ENCODE assay signal across 27 cellular contexts in the genomic region with DNA sequence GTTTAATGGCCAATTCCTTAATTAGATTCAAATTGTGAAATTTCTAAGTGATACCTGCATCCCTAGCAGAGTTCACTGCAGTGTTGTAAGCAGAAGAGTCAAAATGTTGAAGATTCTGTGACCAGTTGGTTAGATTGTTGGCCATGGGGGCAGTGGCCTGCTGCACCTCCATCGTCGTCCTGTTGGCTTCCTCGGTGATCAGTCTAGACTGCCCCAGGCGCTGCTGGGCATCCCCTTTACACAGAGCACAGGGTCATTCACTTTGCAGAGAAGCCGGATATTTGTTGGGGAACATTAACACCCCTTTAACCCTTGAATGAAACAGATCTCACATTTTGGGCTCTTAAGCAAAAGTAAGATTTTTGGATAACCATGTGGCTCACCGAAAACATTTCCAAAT.
"Had no signal": no experiment of that assay in that cellular context is flagged by ENCODE, and none has a peak within 500 bp of the region (broad histone marks: within the 10 kb centered on the region; RNA-seq: fewer than 3 reads in every experiment).

No MANE protein-coding gene starts in this region.

- H3K4me1 ChIP-seq: ascending aorta had no signal

- H3K36me3 ChIP-seq: SJCRH30 had no signal

- H3K9me3 Mint-ChIP-seq: activated CD4-positive, alpha-beta memory T cell treated with anti-CD3 and anti-CD28 coated beads for 36 hours; activated naive CD8-positive, alpha-beta T cell treated with anti-CD3 and anti-CD28 coated beads for 36 hours had no signal

- H3K4me3 ChIP-seq: ascending aorta, cardiac muscle cell, SJCRH30, SK-N-MC had no signal

- H3K27ac ChIP-seq: ascending aorta, cardiac muscle cell, SJCRH30, SK-N-MC had no signal

- H3K9me3 ChIP-seq: ascending aorta, SJCRH30 had no signal

- DNase-seq: activated CD4-positive, alpha-beta memory T cell treated with anti-CD3 and anti-CD28 coated beads for 36 hours; activated CD4-positive, alpha-beta T cell treated with anti-CD3 and anti-CD28 coated beads for 36 hours; activated CD4-positive, alpha-beta T cell treated with anti-CD3 and anti-CD28 coated beads, Interleukin-2, amount 50 U/mL, for 1 hour; activated CD8-positive, alpha-beta memory T cell treated with anti-CD3 and anti-CD28 coated beads, Interleukin-2, amount 50 U/mL, for 48 hours; activated effector memory CD4-positive, alpha-beta T cell treated with Interleukin-2 at 50 U/mL for 16 hours; activated naive CD4-positive, alpha-beta T cell; activated naive CD4-positive, alpha-beta T cell treated with anti-CD3 and anti-CD28 coated beads, Interleukin-2, amount 50 U/mL, for 16 hours; activated naive CD8-positive, alpha-beta T cell treated with anti-CD3 and anti-CD28 coated beads for 36 hours; activated T-cell treated with anti-CD3 and anti-CD28 coated beads, Interleukin-2, amount 50 U/mL, for 48 hours; amygdala; Karpas-422; KBM-7; NCI-H1105; NCI-H1417 treated with DMSO at 0.1 percent for 48 hours; NCI-H1694 treated with DMSO at 0.1 percent for 48 hours; NCI-H2029; NCI-H510A treated with DMSO at 0.1 percent for 48 hours; NCI-H526 treated with DMSO at 0.1 percent for 48 hours; NCI-H774; SHP77; SJCRH30; T1000 had no signal

- H3K27me3 ChIP-seq: ascending aorta, cardiac muscle cell, SJCRH30 had no signal

- H3K4me3 Mint-ChIP-seq: activated CD4-positive, alpha-beta memory T cell treated with anti-CD3 and anti-CD28 coated beads for 36 hours; activated CD4-positive, alpha-beta T cell treated with anti-CD3 and anti-CD28 coated beads for 36 hours; activated naive CD8-positive, alpha-beta T cell treated with anti-CD3 and anti-CD28 coated beads for 36 hours had no signal

- ATAC-seq: activated CD4-positive, alpha-beta T cell treated with anti-CD3 and anti-CD28 coated beads for 36 hours; activated CD4-positive, CD25-positive, alpha-beta regulatory T cell treated with anti-CD3 and anti-CD28 coated beads, Interleukin-2, amount 50 U/mL, for 24 hours; Panc1 had no signal

- H3K36me3 Mint-ChIP-seq: activated CD4-positive, alpha-beta memory T cell treated with anti-CD3 and anti-CD28 coated beads for 36 hours; activated naive CD8-positive, alpha-beta T cell treated with anti-CD3 and anti-CD28 coated beads for 36 hours had no signal

- H3K4me1 Mint-ChIP-seq: activated naive CD8-positive, alpha-beta T cell treated with anti-CD3 and anti-CD28 coated beads for 36 hours had no signal

- H3K27ac Mint-ChIP-seq: activated CD4-positive, alpha-beta memory T cell treated with anti-CD3 and anti-CD28 coated beads for 36 hours; activated CD4-positive, alpha-beta T cell treated with anti-CD3 and anti-CD28 coated beads for 36 hours; activated naive CD8-positive, alpha-beta T cell treated with anti-CD3 and anti-CD28 coated beads for 36 hours had no signal
